In the genomic region with DNA sequence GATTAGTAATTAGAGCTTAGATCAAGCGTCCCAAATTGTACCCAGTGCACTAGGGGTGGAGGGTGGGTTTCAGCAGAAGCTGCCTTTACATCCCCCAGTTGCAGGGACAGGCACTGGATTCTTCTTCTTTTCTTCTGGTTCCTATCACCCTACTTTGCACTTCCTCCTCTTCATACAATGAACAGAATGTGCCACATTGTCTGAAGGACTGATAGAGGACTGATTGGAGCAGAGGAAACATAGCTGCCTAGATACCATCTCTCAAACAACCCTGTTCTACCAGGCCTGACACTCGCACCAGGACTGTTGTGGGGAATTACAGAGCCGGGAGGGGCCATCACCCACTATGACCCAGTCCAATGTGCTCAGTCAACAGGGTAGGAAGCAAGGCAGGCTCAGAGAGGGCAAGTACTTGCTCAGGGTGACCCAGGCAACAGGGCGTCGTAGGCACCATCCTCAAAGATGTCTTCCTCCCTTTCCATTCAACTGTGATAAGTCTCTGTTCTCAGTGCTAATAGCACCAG, we compare ENCODE assay signal across 22 cellular contexts. TPM values are rescaled to one million over a fixed set of nuclear protein-coding genes. Genes with fewer than 3 reads are reported as not detected.
DNase-seq lines count a peak whose midpoint lies in the region; ATAC-seq and TF ChIP-seq lines count a peak whose summit lies in the region.
"Had no signal": no experiment of that assay in that cellular context is flagged by ENCODE, and none has a peak within 500 bp of the region (broad histone marks: within the 10 kb centered on the region; RNA-seq: fewer than 3 reads in every experiment).

No MANE protein-coding gene starts in this region.

- peaks cover 0 to 23% (median 7%) of the 10 kb centered on the region in 3 donors for H3K4me1 ChIP-seq in gastroesophageal sphincter

- peaks cover 78% of the 10 kb centered on the region for H3K4me1 Mint-ChIP-seq in T-helper 2 cell treated with Interferon-gamma antibody and Interleukin-4, amounts not matched to agents 5 μg/mL and 100 μg/mL, for 36 hours (ENCODE audit: low read depth)
- peaks cover 91% of the 10 kb centered on the region for H3K4me1 Mint-ChIP-seq in T-helper 17 cell
- H3K4me1 Mint-ChIP-seq in activated naive CD8-positive, alpha-beta T cell treated with anti-CD3 and anti-CD28 coated beads for 36 hours: peaks cover 79% of the 10 kb centered on the region
- H3K4me1 Mint-ChIP-seq in stimulated activated effector memory CD8-positive, alpha-beta T cell treated with anti-CD3 and anti-CD28 coated beads, Interleukin-12 subunit alpha, Interleukin-12 subunit beta, amount 100 ng/mL, for 72 hours: peaks cover 95% of the 10 kb centered on the region

- peak overlapping the region; percentile 100 for H3K4me3 Mint-ChIP-seq in T-helper 2 cell treated with Interferon-gamma antibody and Interleukin-4, amounts not matched to agents 5 μg/mL and 100 μg/mL, for 36 hours
- H3K4me3 Mint-ChIP-seq in T-helper 17 cell: peak overlapping the region; percentile 99
- peak overlapping the region; percentile 99 for H3K4me3 Mint-ChIP-seq in activated naive CD8-positive, alpha-beta T cell treated with anti-CD3 and anti-CD28 coated beads for 36 hours
- H3K4me3 Mint-ChIP-seq in stimulated activated effector memory CD8-positive, alpha-beta T cell treated with anti-CD3 and anti-CD28 coated beads, Interleukin-12 subunit alpha, Interleukin-12 subunit beta, amount 100 ng/mL, for 72 hours: peak overlapping the region; percentile 97

- H3K27ac ChIP-seq in gastroesophageal sphincter: no peak overlapping the region
- H3K27ac ChIP-seq: VCaP had no signal

- no peaks in the 10 kb centered on the region for H3K27me3 ChIP-seq in gastroesophageal sphincter

- no peaks in the 10 kb centered on the region for H3K27me3 Mint-ChIP-seq in T-helper 2 cell treated with Interferon-gamma antibody and Interleukin-4, amounts not matched to agents 5 μg/mL and 100 μg/mL, for 36 hours (ENCODE audit: low read depth)
- H3K27me3 Mint-ChIP-seq in T-helper 17 cell: no peaks in the 10 kb centered on the region
- no peaks in the 10 kb centered on the region for H3K27me3 Mint-ChIP-seq in activated naive CD8-positive, alpha-beta T cell treated with anti-CD3 and anti-CD28 coated beads for 36 hours

- ATAC-seq in T-helper 17 cell (peak; percentile 70), gastroesophageal sphincter (no peak)
- no peak for ATAC-seq in stimulated activated effector memory CD8-positive, alpha-beta T cell treated with anti-CD3 and anti-CD28 coated beads, Interleukin-12 subunit alpha, Interleukin-12 subunit beta, amount 100 ng/mL, for 72 hours
- ATAC-seq: left lobe of liver, mucosa of descending colon, PC-3 had no signal

- no peak for DNase-seq in T-helper 2 cell treated with Interferon-gamma antibody and Interleukin-4, amounts not matched to agents 5 μg/mL and 100 μg/mL, for 36 hours (ENCODE audit: low spot score)
- DNase-seq in T-helper 2 cell (no peak), T-helper 17 cell (no peak), GM19240 (ENCODE audit: insufficient read length, low spot score) (no peak), NOMO-1 treated with dmso at 0.1 percent for 144 hours (lab: John Stamatoyannopoulos, UW; ENCODE audit: unreplicated experiment) (no peak)
- DNase-seq in activated naive CD8-positive, alpha-beta T cell treated with anti-CD3 and anti-CD28 coated beads for 36 hours: no peak
- no peak for DNase-seq in stimulated activated effector memory CD8-positive, alpha-beta T cell treated with anti-CD3 and anti-CD28 coated beads, Interleukin-12 subunit alpha, Interleukin-12 subunit beta, amount 100 ng/mL, for 72 hours (ENCODE audit: low spot score in 2 of 2)
- DNase-seq: aorta; EL; mucosa of descending colon; NCI-H2081 treated with DMSO at 0.1 percent for 48 hours; NCI-H69; PC-3; stimulated activated CD4-positive, alpha-beta T cell treated with anti-CD3 and anti-CD28 coated beads, Interleukin-4, amount 100 ng/mL, for 24 hours; trophoblast cell had no signal

- TF ChIP-seq CTCF in gastroesophageal sphincter (IDR thresholded peaks at IDR 0.05): no peak

- H3K9me3 ChIP-seq in T-helper 17 cell (ENCODE audit: control insufficient read depth, low read length, poor library complexity, severe bottlenecking): no peaks in the 10 kb centered on the region
- H3K9me3 ChIP-seq in gastroesophageal sphincter: peaks cover 0 to 3% (median 0%) of the 10 kb centered on the region in 3 donors
- H3K9me3 ChIP-seq: mucosa of descending colon had no signal

- WGBS in gastroesophageal sphincter (ENCODE audit: low coverage in 1 of 2), 2 donors: 83 to 96% methylated on average over 3 to 4 of the region's 5 CpGs

- H3K4me3 ChIP-seq in gastroesophageal sphincter: no peak overlapping the region
- H3K4me3 ChIP-seq: mucosa of descending colon had no signal

- no peak for TF ChIP-seq EP300 in gastroesophageal sphincter (IDR thresholded peaks at IDR 0.05)

- peaks cover 99% of the 10 kb centered on the region for H3K36me3 Mint-ChIP-seq in T-helper 2 cell treated with Interferon-gamma antibody and Interleukin-4, amounts not matched to agents 5 μg/mL and 100 μg/mL, for 36 hours (ENCODE audit: low read depth)
- H3K36me3 Mint-ChIP-seq in T-helper 17 cell (ENCODE audit: low read depth): peaks cover 36% of the 10 kb centered on the region
- peaks cover 97% of the 10 kb centered on the region for H3K36me3 Mint-ChIP-seq in activated naive CD8-positive, alpha-beta T cell treated with anti-CD3 and anti-CD28 coated beads for 36 hours
- peaks cover 100% of the 10 kb centered on the region for H3K36me3 Mint-ChIP-seq in stimulated activated effector memory CD8-positive, alpha-beta T cell treated with anti-CD3 and anti-CD28 coated beads, Interleukin-12 subunit alpha, Interleukin-12 subunit beta, amount 100 ng/mL, for 72 hours

- H3K9me3 Mint-ChIP-seq in T-helper 2 cell treated with Interferon-gamma antibody and Interleukin-4, amounts not matched to agents 5 μg/mL and 100 μg/mL, for 36 hours: no peaks in the 10 kb centered on the region
- H3K9me3 Mint-ChIP-seq in activated naive CD8-positive, alpha-beta T cell treated with anti-CD3 and anti-CD28 coated beads for 36 hours: peaks cover 14% of the 10 kb centered on the region
- H3K9me3 Mint-ChIP-seq in stimulated activated effector memory CD8-positive, alpha-beta T cell treated with anti-CD3 and anti-CD28 coated beads, Interleukin-12 subunit alpha, Interleukin-12 subunit beta, amount 100 ng/mL, for 72 hours: no peaks in the 10 kb centered on the region

- H3K36me3 ChIP-seq in gastroesophageal sphincter: no peaks in the 10 kb centered on the region

- H3K27ac Mint-ChIP-seq in T-helper 2 cell treated with Interferon-gamma antibody and Interleukin-4, amounts not matched to agents 5 μg/mL and 100 μg/mL, for 36 hours: peak overlapping the region; percentile 72
- peak overlapping the region; percentile 100 for H3K27ac Mint-ChIP-seq in T-helper 17 cell
- H3K27ac Mint-ChIP-seq in activated naive CD8-positive, alpha-beta T cell treated with anti-CD3 and anti-CD28 coated beads for 36 hours: peak overlapping the region; percentile 99
- H3K27ac Mint-ChIP-seq in stimulated activated effector memory CD8-positive, alpha-beta T cell treated with anti-CD3 and anti-CD28 coated beads, Interleukin-12 subunit alpha, Interleukin-12 subunit beta, amount 100 ng/mL, for 72 hours: peak overlapping the region; percentile 99

- no peak for TF ChIP-seq POLR2A in gastroesophageal sphincter (IDR thresholded peaks at IDR 0.05)

RNA-seq across cellular contexts. Expression of a gene that starts 6.2 kb away (rescaled TPM):
- total RNA-seq in T-helper 17 cell (100 to 1,000 TPM; 304 to 333 TPM), gastroesophageal sphincter (10 to 100 TPM in 1 of 4 donors, 1 to 10 TPM in 3; 5.5 to 17.0 (median 8.3) TPM)
- total RNA-seq in activated naive CD8-positive, alpha-beta T cell treated with anti-CD3 and anti-CD28 coated beads for 36 hours: 100 to 1,000 TPM; 192 to 199 TPM
- total RNA-seq: A172, osteoblast, PC-3 had no signal

RNA-seq across cellular contexts. Expression of a gene that starts 58.6 kb away (rescaled TPM):
- total RNA-seq in T-helper 17 cell (not detected), gastroesophageal sphincter (not detected)
- not detected for total RNA-seq in activated naive CD8-positive, alpha-beta T cell treated with anti-CD3 and anti-CD28 coated beads for 36 hours
- total RNA-seq: A172, aorta, frontal cortex, left lobe of liver, mucosa of descending colon, osteoblast, PC-3, SK-MEL-5 had no signal

Comparison
In these comparisons a context has a peak if more than half of its experiments do, and no peak if none do; other contexts are left out.
1. RNA of a gene that starts 6.2 kb away (total RNA-seq): 304 to 333 TPM in T-helper 17 cell and 192 to 199 TPM in activated naive CD8-positive, alpha-beta T cell treated with anti-CD3 and anti-CD28 coated beads for 36 hours; 5.5 to 17.0 TPM in gastroesophageal sphincter; every median in the first group is over 10 times any median in the second.
2. Peak in every context shown above with its lines, with median percentiles within 50 percentile points of each other: H3K27ac Mint-ChIP-seq and H3K4me3 Mint-ChIP-seq.